ENCODE assay signal across 28 cellular contexts in genomic region chr18:42576141-42576540, GRCh38.
"Had no signal": no experiment of that assay in that cellular context is flagged by ENCODE, and none has a peak within 500 bp of the region (broad histone marks: within the 10 kb centered on the region; RNA-seq: fewer than 3 reads in every experiment).

No MANE protein-coding gene starts in this region.

- H3K27me3 ChIP-seq: colonic mucosa, esophagus muscularis mucosa, heart right ventricle, right atrium auricular region, testis, tibial artery had no signal

- DNase-seq: colonic mucosa; effector memory CD4-positive, alpha-beta T cell; foreskin melanocyte; glutamatergic neuron; heart right ventricle; hippocampal formation; immature natural killer cell; islet precursor cell; kidney glomerular epithelial cell; left colon; left ventricle myocardium superior; lower lobe of right lung; naive thymus-derived CD8-positive, alpha-beta T cell; nephron progenitor cell; nucleus accumbens; stimulated activated CD4-positive, alpha-beta T cell treated with anti-CD3 and anti-CD28 coated beads, Interleukin-12 subunit alpha, Interleukin-12 subunit beta, amount 100 ng/mL, for 4 hours; stimulated activated CD4-positive, alpha-beta T cell treated with anti-CD3 and anti-CD28 coated beads, Interleukin-2, amount 100 ng/mL, for 24 hours; stimulated activated CD4-positive, alpha-beta T cell treated with anti-CD3 and anti-CD28 coated beads, Interleukin-4, amount 100 ng/mL, for 24 hours; stimulated activated naive CD8-positive, alpha-beta T cell treated with anti-CD3 and anti-CD28 coated beads, Interleukin-15, Interleukin-2, amounts not matched to agents 100 U/mL and 50 U/mL, for 24 hours; substantia nigra; testis; tibial artery had no signal

- H3K27ac ChIP-seq: colonic mucosa, esophagus muscularis mucosa, heart right ventricle, lower lobe of right lung, prostate gland, right atrium auricular region, testis, tibial artery had no signal

- H3K36me3 ChIP-seq: colonic mucosa, esophagus muscularis mucosa, heart right ventricle, lower lobe of right lung, prostate gland, right atrium auricular region, tibial artery had no signal

- H3K4me3 ChIP-seq: colonic mucosa, esophagus muscularis mucosa, heart right ventricle, lower lobe of right lung, prostate gland, right atrium auricular region, smooth muscle cell, testis, tibial artery had no signal

- H3K4me2 ChIP-seq: smooth muscle cell had no signal

- ATAC-seq: heart right ventricle; left colon; left ventricle myocardium superior; lower lobe of right lung; naive thymus-derived CD8-positive, alpha-beta T cell; sciatic nerve; stimulated activated effector memory CD8-positive, alpha-beta T cell treated with anti-CD3 and anti-CD28 coated beads, Interleukin-12 subunit alpha, Interleukin-12 subunit beta, amount 100 ng/mL, for 72 hours; stimulated activated naive CD8-positive, alpha-beta T cell treated with anti-CD3 and anti-CD28 coated beads, Interleukin-15, Interleukin-2, amounts not matched to agents 100 U/mL and 50 U/mL, for 24 hours had no signal

- H3K9me3 ChIP-seq: colonic mucosa, esophagus muscularis mucosa, heart right ventricle, lower lobe of right lung, prostate gland, right atrium auricular region, testis, tibial artery had no signal

- H3K4me1 ChIP-seq: colonic mucosa, heart right ventricle, lower lobe of right lung, prostate gland, right atrium auricular region, testis, tibial artery had no signal
